27 cellular contexts compared by ENCODE assay signal in genomic region chr7:92750961-92751360, GRCh38.
DNase-seq lines count a peak whose midpoint lies in the region; ATAC-seq, FAIRE-seq and TF ChIP-seq lines count a peak whose summit lies in the region.
"Had no signal": no experiment of that assay in that cellular context is flagged by ENCODE, and none has a peak within 500 bp of the region (broad histone marks: within the 10 kb centered on the region; RNA-seq: fewer than 3 reads in every experiment).

No MANE protein-coding gene starts in this region.

- H2BK5ac ChIP-seq in IMR-90 (ENCODE audit: low read depth, low read length, poor library complexity, severe bottlenecking): peak overlapping the region; percentile 96

- H3K4me3 ChIP-seq in DND-41 (ENCODE audit: low read depth in 1 of 2, low read length in 2 of 2) (no peak overlapping the region), IMR-90 (ENCODE audit: insufficient read depth, low read depth, low read length) (no peak overlapping the region), astrocyte of the spinal cord (ENCODE audit: low read depth, low read length) (no peak overlapping the region), mesodermal cell (ENCODE audit: extremely low read depth, insufficient read depth, low read length, poor library complexity, severe bottlenecking) (no peak overlapping the region), small intestine (ENCODE audit: low read depth in 1 of 2, low read length in 2 of 2) (no peak overlapping the region)
- H3K4me3 ChIP-seq: adrenal gland, dorsolateral prefrontal cortex, gastroesophageal sphincter, psoas muscle, tibial artery had no signal

- H3K79me2 ChIP-seq in DND-41 (ENCODE audit: insufficient read depth, low read length): peaks cover 98% of the 10 kb centered on the region

- H3K36me3 ChIP-seq in DND-41 (ENCODE audit: insufficient read depth, low read length) (peaks cover 81% of the 10 kb centered on the region), IMR-90 (ENCODE audit: control insufficient read depth, insufficient read depth, low read length) (peaks cover 3% of the 10 kb centered on the region; the same call in 1 of the 2 replicates), mesodermal cell (ENCODE audit: control insufficient read depth, insufficient read depth, low read length) (peaks cover 4% of the 10 kb centered on the region), small intestine (ENCODE audit: control insufficient read depth in 2 of 2, insufficient read depth in 2 of 2, low read length in 2 of 2) (no peaks in the 10 kb centered on the region)
- H3K36me3 ChIP-seq: adrenal gland, gastroesophageal sphincter, tibial artery had no signal

- H4K5ac ChIP-seq in IMR-90 (ENCODE audit: low read depth, low read length): no peak overlapping the region

- POLR2A ChIA-PET in IMR-90 (lab: Charles Lee; ENCODE audit: unreplicated experiment): no interaction called here

- H4K20me1 ChIP-seq in DND-41 (ENCODE audit: insufficient read depth, low read length) (no peaks in the 10 kb centered on the region), IMR-90 (ENCODE audit: insufficient read depth, low read length) (peaks cover 7% of the 10 kb centered on the region; the same call in 1 of the 2 replicates)

- H3K4ac ChIP-seq in IMR-90 (ENCODE audit: low read depth, low read length): peak overlapping the region; percentile 34; the same call in 1 of the 2 replicates

- H2AFZ ChIP-seq in DND-41 (ENCODE audit: low read depth, low read length) (no peak overlapping the region), IMR-90 (replicated peaks; ENCODE audit: low read length, poor library complexity) (no peak overlapping the region)

- H3K36me3 Mint-ChIP-seq in natural killer cell: no peaks in the 10 kb centered on the region

- no TSS peak for BruUV-seq in IMR-90 (replicated peaks; lab: Mats Ljungman, UMichigan)

- peak overlapping the region; percentile 86; the same call in 1 of the 2 replicates for H2BK120ac ChIP-seq in IMR-90 (ENCODE audit: low read depth, low read length)

- H3K27me3 ChIP-seq in DND-41 (ENCODE audit: insufficient read depth, low read length, poor library complexity): no peaks in the 10 kb centered on the region
- no peaks in the 10 kb centered on the region for H3K27me3 ChIP-seq in IMR-90 (ENCODE audit: control insufficient read depth, insufficient read depth, low read length)
- no peaks in the 10 kb centered on the region for H3K27me3 ChIP-seq in small intestine (ENCODE audit: control insufficient read depth in 2 of 2, insufficient read depth in 2 of 2, low read length in 2 of 2)
- H3K27me3 ChIP-seq: adrenal gland, dorsolateral prefrontal cortex, gastroesophageal sphincter, tibial artery had no signal

- peaks cover 21 to 55% of the 10 kb centered on the region in 2 experiments; a peak in 3 of 4 replicates for H3K79me1 ChIP-seq in IMR-90 (ENCODE audit: low read depth in 1 of 2, low read length in 2 of 2)

- H3K18ac ChIP-seq in IMR-90 (ENCODE audit: low read depth, low read length): peak overlapping the region; percentile 70; the same call in 1 of the 2 replicates

- H3K9me1 ChIP-seq in IMR-90 (ENCODE audit: insufficient read depth, low read length): peaks cover 16% of the 10 kb centered on the region

- no peak overlapping the region for H3K4me3 Mint-ChIP-seq in natural killer cell
- H3K4me3 Mint-ChIP-seq: CD8-positive, alpha-beta T cell; nephron progenitor cell had no signal

- H3K14ac ChIP-seq in IMR-90 (replicated peaks; ENCODE audit: low read depth, low read length): no peak overlapping the region

- no peak for TF ChIP-seq RAD21 in IMR-90 (IDR thresholded peaks at IDR 0.05; ENCODE audit: low read length)

- intact Hi-C loops in IMR-90 (cut with micrococcal nuclease) (loop anchor here (5.0 kb wide), 2 partner anchors 81 to 129 kb away; no protein-coding TSS in a partner anchor), natural killer cell (cut with micrococcal nuclease) (no loop called here)

- CTCF ChIA-PET in IMR-90 (lab: Yijun Ruan, JAX): no interaction called here

- dilution Hi-C loops in IMR-90 (cut with HindIII; ENCODE audit: low sequenced_read_pairs, unreplicated experiment): no loop called here

- no peak overlapping the region for H2AK5ac ChIP-seq in IMR-90 (ENCODE audit: low read depth, low read length)

- peak overlapping the region; percentile 16; the same call in 1 of the 2 replicates for H2BK20ac ChIP-seq in IMR-90 (ENCODE audit: low read depth, low read length)

- H2AK9ac ChIP-seq in IMR-90 (replicated peaks; ENCODE audit: low read depth, low read length, poor library complexity): no peak overlapping the region

- no peak overlapping the region for H3K4me2 ChIP-seq in DND-41 (ENCODE audit: insufficient read depth, low read length)
- H3K4me2 ChIP-seq in IMR-90 (ENCODE audit: low read depth, low read length): peak overlapping the region; percentile 64; the same call in 1 of the 2 replicates

- in situ Hi-C loops in IMR-90 (cut with MboI; ENCODE audit: low sequenced_read_pairs) (no loop called here), astrocyte of the spinal cord (cut with HindIII; ENCODE audit: low sequenced_read_pairs) (no loop called here)

- DNase-seq in DND-41: no peak
- DNase-seq in IMR-90: peak; percentile 66
- DNase-seq in astrocyte of the spinal cord (ENCODE audit: low read depth, low spot score): peak; percentile 43
- no peak for DNase-seq in NK-92 treated with Interleukin-12 subunit alpha and Interleukin-12 subunit beta, amount 100 ng/mL, for 24 hours (lab: John Stamatoyannopoulos, UW)
- no peak for DNase-seq in NCI-H2081 treated with DMSO at 0.1 percent for 48 hours (lab: John Stamatoyannopoulos, UW)
- no peak for DNase-seq in small intestine
- DNase-seq in natural killer cell: no peak
- DNase-seq: activated CD4-positive, alpha-beta T cell treated with anti-CD3 and anti-CD28 coated beads for 48 hours; activated gamma-delta T cell; adrenal gland; caudate nucleus; CD8-positive, alpha-beta T cell; DMS79 treated with DMSO at 0.1 percent for 48 hours; dorsolateral prefrontal cortex; left cardiac atrium; NCI-H1105 treated with DMSO at 0.1 percent for 48 hours; NCI-H2081; NCI-H510A; nephron progenitor cell; psoas muscle; stimulated activated CD4-positive, alpha-beta T cell treated with anti-CD3 and anti-CD28 coated beads, Interleukin-4, amount 100 ng/mL, for 1 hour; stimulated activated naive CD8-positive, alpha-beta T cell treated with anti-CD3 and anti-CD28 coated beads, Interleukin-15, Interleukin-2, amounts not matched to agents 100 U/mL and 50 U/mL, for 24 hours; tibial artery had no signal

- FAIRE-seq in small intestine (lab: Jason Lieb, UNC): no peak
- FAIRE-seq: H54 had no signal

- H3K9ac ChIP-seq in DND-41 (ENCODE audit: low read depth, low read length) (no peak overlapping the region), IMR-90 (ENCODE audit: low read depth, low read length) (no peak overlapping the region)

- H2BK15ac ChIP-seq in IMR-90 (ENCODE audit: low read depth, low read length): 0 out of 3 replicates have a peak overlapping the region, but pooled peaks have one; percentile 0

- H3K23ac ChIP-seq in IMR-90 (ENCODE audit: low read depth, low read length): no peak overlapping the region; the same call in 1 of the 2 replicates

- H3K9me3 Mint-ChIP-seq in natural killer cell: no peaks in the 10 kb centered on the region
- H3K9me3 Mint-ChIP-seq: CD8-positive, alpha-beta T cell had no signal

- ATAC-seq in DND-41 (ENCODE audit: insufficient read depth, low read depth) (no peak), IMR-90 (ENCODE audit: low read depth) (no peak), natural killer cell (no peak)
- ATAC-seq: CD8-positive, alpha-beta T cell; gastroesophageal sphincter; left cardiac atrium; psoas muscle; Right ventricle myocardium inferior; stimulated activated naive CD8-positive, alpha-beta T cell treated with anti-CD3 and anti-CD28 coated beads, Interleukin-15, Interleukin-2, amounts not matched to agents 100 U/mL and 50 U/mL, for 24 hours had no signal

- H3K9me3 ChIP-seq in DND-41 (ENCODE audit: insufficient read depth, low read length, severe bottlenecking) (no peaks in the 10 kb centered on the region), IMR-90 (ENCODE audit: control insufficient read depth, insufficient read depth, low read length) (no peaks in the 10 kb centered on the region), mesodermal cell (ENCODE audit: control insufficient read depth, low read length) (no peaks in the 10 kb centered on the region), small intestine (ENCODE audit: control insufficient read depth, low read depth) (no peaks in the 10 kb centered on the region)
- H3K9me3 ChIP-seq: adrenal gland, gastroesophageal sphincter, psoas muscle, tibial artery had no signal

- H3K56ac ChIP-seq in IMR-90 (ENCODE audit: extremely low read depth, insufficient read depth, low read length): peak overlapping the region; percentile 40; the same call in 1 of the 2 replicates

- WGBS in IMR-90 (ENCODE audit: extremely low coverage in 2 of 2, insufficient read length in 1 of 2), 2 experiments: no CpG with 5 or more reads among the region's 5 CpGs
- no CpG with 5 or more reads among the region's 5 CpGs for WGBS in mesodermal cell (ENCODE audit: insufficient coverage in 2 of 2), 2 experiments
- WGBS in small intestine, 3 donors: 76 to 91% (median 87%) methylated on average over 5 of the region's 5 CpGs

- H3K27me3 Mint-ChIP-seq in natural killer cell (ENCODE audit: low read depth in 2 of 2): no peaks in the 10 kb centered on the region

- no peak overlapping the region for H3K27ac Mint-ChIP-seq in natural killer cell
- H3K27ac Mint-ChIP-seq: CD8-positive, alpha-beta T cell; nephron progenitor cell had no signal

- no peak overlapping the region for H4K91ac ChIP-seq in IMR-90 (ENCODE audit: insufficient read depth, low read depth, low read length)

- no peak for TF ChIP-seq POLR2A in IMR-90 (IDR thresholded peaks at IDR 0.05; ENCODE audit: low read depth, low read length)

- peaks cover 44 to 53% of the 10 kb centered on the region in 2 donors for H3K4me1 Mint-ChIP-seq in natural killer cell

- peak overlapping the region; percentile 31 to 74; a peak in 2 of 4 replicates for H4K8ac ChIP-seq in IMR-90 (ENCODE audit: low read depth in 2 of 2, low read length in 2 of 2)

- peaks cover 90% of the 10 kb centered on the region for H3K4me1 ChIP-seq in DND-41 (ENCODE audit: insufficient read depth, low read length)
- H3K4me1 ChIP-seq in IMR-90 (ENCODE audit: control insufficient read depth, insufficient read depth, low read length): peaks cover 27% of the 10 kb centered on the region
- H3K4me1 ChIP-seq in mesodermal cell (ENCODE audit: control insufficient read depth, insufficient read depth, low read length, poor library complexity, severe bottlenecking): peaks cover 47% of the 10 kb centered on the region
- peaks cover 0 to 3% of the 10 kb centered on the region in 2 donors for H3K4me1 ChIP-seq in small intestine (ENCODE audit: control insufficient read depth in 2 of 2, insufficient read depth in 1 of 2, low read depth in 1 of 2, low read length in 1 of 2)
- H3K4me1 ChIP-seq: psoas muscle had no signal

- peak overlapping the region; percentile 65 for H3K27ac ChIP-seq in DND-41 (ENCODE audit: low read length)
- H3K27ac ChIP-seq in IMR-90 (ENCODE audit: insufficient read depth, low read length): no peak overlapping the region
- H3K27ac ChIP-seq in mesodermal cell (ENCODE audit: low read depth, low read length, severe bottlenecking): peak overlapping the region; percentile 13
- H3K27ac ChIP-seq in small intestine (ENCODE audit: low read depth in 1 of 2, low read length in 1 of 2): no peak overlapping the region
- H3K27ac ChIP-seq: adrenal gland, dorsolateral prefrontal cortex, gastroesophageal sphincter, psoas muscle had no signal

- TF ChIP-seq CTCF in DND-41 (IDR thresholded peaks at IDR 0.05; ENCODE audit: borderline replicate concordance, extremely low read depth, low read length, poor library complexity, severe bottlenecking): no peak
- no peak for TF ChIP-seq CTCF in IMR-90 (conservative IDR thresholded peaks at IDR 0.05; ENCODE audit: low read depth, low read length)
- no peak for TF ChIP-seq CTCF in astrocyte of the spinal cord (IDR thresholded peaks at IDR 0.05; ENCODE audit: low read depth, low read length)
- no peak for TF ChIP-seq CTCF in natural killer cell (IDR thresholded peaks at IDR 0.05)

Comparison
In these comparisons a context has a peak if more than half of its experiments do, and no peak if none do; other contexts are left out.
1. DNase-seq: peak in IMR-90 (single experiment) and astrocyte of the spinal cord (single experiment); none in DND-41 (single experiment), NK-92 treated with Interleukin-12 subunit alpha and Interleukin-12 subunit beta, amount 100 ng/mL, for 24 hours (single experiment), NCI-H2081 treated with DMSO at 0.1 percent for 48 hours (single experiment), small intestine (single experiment) and natural killer cell (single experiment).
2. H3K27ac ChIP-seq: peak in DND-41 (single experiment) and mesodermal cell (single experiment); none in IMR-90 (single experiment) and small intestine (0 of 2).